23 cellular contexts compared by ENCODE assay signal in genomic region chr15:66631616-66632263, GRCh38.
A peak's percentile ranks its signal among the peaks of the same experiment; 100 is the strongest.
DNase-seq lines count a peak whose midpoint lies in the region; FAIRE-seq and TF ChIP-seq lines count a peak whose summit lies in the region.
"Had no signal": no experiment of that assay in that cellular context is flagged by ENCODE, and none has a peak within 500 bp of the region (broad histone marks: within the 10 kb centered on the region; RNA-seq: fewer than 3 reads in every experiment).

No MANE protein-coding gene starts in this region.

- H4K91ac ChIP-seq in H1 (replicated peaks; ENCODE audit: insufficient read length, low read length) = peak overlapping the region; percentile 57

- H2BK120ac ChIP-seq in H1 (replicated peaks; ENCODE audit: low read depth, low read length) = no peak overlapping the region

- H3K27me3 Mint-ChIP-seq in nephron (ENCODE audit: low read depth) = no peaks in the 10 kb centered on the region
- H3K27me3 Mint-ChIP-seq: activated CD4-positive, alpha-beta T cell treated with anti-CD3 and anti-CD28 coated beads for 36 hours; activated naive CD8-positive, alpha-beta T cell treated with anti-CD3 and anti-CD28 coated beads, Interleukin-2, amount 50 U/mL, for 24 hours; CD8-positive, alpha-beta memory T cell had no signal

- no peak overlapping the region for H3K4me2 ChIP-seq in H1 (ENCODE audit: insufficient read depth in 1 of 2, low read depth in 2 of 2, low read length in 2 of 2)
- H3K4me2 ChIP-seq: KMS-11 had no signal

- peak overlapping the region; percentile 63; the same call in 1 of the 2 replicates for H2BK12ac ChIP-seq in H1 (ENCODE audit: low read depth, low read length)

- no peaks in the 10 kb centered on the region for H3K79me2 ChIP-seq in H1 (ENCODE audit: control insufficient read depth in 1 of 2, insufficient read depth in 2 of 2, low read length in 2 of 2)

- no peak for TF ChIP-seq CTCF in H1 (IDR thresholded peaks at IDR 0.05; ENCODE audit: control extremely low read depth in 1 of 3, insufficient read depth in 1 of 3, low read depth in 1 of 3, low read length in 3 of 3)
- no peak for TF ChIP-seq CTCF in nephron (IDR thresholded peaks at IDR 0.05; ENCODE audit: unreplicated experiment in 3 of 3)
- no peak for TF ChIP-seq CTCF in RWPE1 (conservative IDR thresholded peaks at IDR 0.05; ENCODE audit: low read depth)

- no peak overlapping the region for H3K56ac ChIP-seq in H1 (replicated peaks; ENCODE audit: insufficient read length, low read depth, low read length)

- H3K23ac ChIP-seq in H1 (ENCODE audit: insufficient read length) = no peak overlapping the region

- H2BK5ac ChIP-seq in H1 (ENCODE audit: low read depth, low read length) = no peak overlapping the region

- no peaks in the 10 kb centered on the region for H3K9me3 ChIP-seq in H1 (ENCODE audit: insufficient read depth in 2 of 2, low read depth in 1 of 2, low read length in 1 of 2)
- H3K9me3 ChIP-seq: thoracic aorta had no signal

- H3K27ac ChIP-seq in H1 (ENCODE audit: low read depth, low read length) = no peak overlapping the region
- H3K27ac ChIP-seq in RWPE1 = no peak overlapping the region
- H3K27ac ChIP-seq: foreskin keratinocyte, KMS-11, skin epidermis, thoracic aorta had no signal

- H4K8ac ChIP-seq in H1 (ENCODE audit: extremely low read depth, insufficient read depth, low read length) = peak overlapping the region; percentile 17; the same call in 1 of the 2 replicates

- DNase-seq in ELF-1 (ENCODE audit: low read depth, low spot score) (peak; percentile 40), NCI-H446 treated with DMSO at 0.1 percent for 48 hours (lab: John Stamatoyannopoulos, UW) (peak; percentile 28), H1 (ENCODE audit: low read depth in 1 of 2, low spot score in 2 of 2) (no peak), Ammon's horn (ENCODE audit: low spot score) (no peak), activated gamma-delta T cell (lab: John Stamatoyannopoulos, UW) (no peak), RWPE1 (ENCODE audit: low spot score) (no peak), NCI-H524 treated with DMSO at 0.1 percent for 48 hours (lab: John Stamatoyannopoulos, UW) (no peak)
- DNase-seq: activated CD4-positive, alpha-beta T cell treated with anti-CD3 and anti-CD28 coated beads for 36 hours; activated naive CD8-positive, alpha-beta T cell treated with anti-CD3 and anti-CD28 coated beads, Interleukin-2, amount 50 U/mL, for 24 hours; CD8-positive, alpha-beta memory T cell; DMS53; foreskin keratinocyte; hippocampal formation; midbrain; MV-4-11; NCI-H2029 treated with DMSO at 0.1 percent for 48 hours; RPMI8226; stimulated activated naive CD4-positive, alpha-beta T cell had no signal

- H3K79me1 ChIP-seq in H1 (ENCODE audit: low read depth, low read length) = no peaks in the 10 kb centered on the region

- TF ChIP-seq POLR2A in H1 (IDR thresholded peaks at IDR 0.05; ENCODE audit: control extremely low read depth in 1 of 2, low read depth in 2 of 2, low read length in 2 of 2) = no peak

- H3K9ac ChIP-seq in H1 (replicated peaks in 1 of 4; ENCODE audit: extremely low read depth in 1 of 4, low read depth in 3 of 4, low read length in 3 of 4) = no peak overlapping the region
- H3K9ac ChIP-seq: KMS-11 had no signal

- no peak overlapping the region for H4K5ac ChIP-seq in H1 (ENCODE audit: insufficient read length, low read depth, low read length)

- no peaks in the 10 kb centered on the region for H3K23me2 ChIP-seq in H1 (ENCODE audit: low read depth, low read length)

- H3K4me3 ChIP-seq in H1 (ENCODE audit: extremely low read depth in 1 of 4, insufficient read depth in 2 of 4, low read depth in 3 of 4, low read length in 4 of 4) = no peak overlapping the region
- H3K4me3 ChIP-seq: skin epidermis, thoracic aorta had no signal

- H3K36me3 ChIP-seq in H1 (ENCODE audit: control insufficient read depth in 2 of 4, insufficient read depth in 4 of 4, low read length in 3 of 4) = no peaks in the 10 kb centered on the region
- H3K36me3 ChIP-seq: thoracic aorta had no signal

- no peaks in the 10 kb centered on the region for H4K20me1 ChIP-seq in H1 (replicated peaks in 1 of 2; ENCODE audit: control insufficient read depth in 1 of 2, insufficient read depth in 2 of 2, low read length in 2 of 2)

- H3K4me3 Mint-ChIP-seq in nephron = no peak overlapping the region
- H3K4me3 Mint-ChIP-seq: activated CD4-positive, alpha-beta T cell treated with anti-CD3 and anti-CD28 coated beads for 36 hours; activated naive CD8-positive, alpha-beta T cell treated with anti-CD3 and anti-CD28 coated beads, Interleukin-2, amount 50 U/mL, for 24 hours; CD8-positive, alpha-beta memory T cell had no signal

- 84% methylated on average over 7 of the region's 7 CpGs; no CpG with 5 or more reads in 1 of the 2 experiments for WGBS in H1 (ENCODE audit: extremely low coverage in 1 of 2, insufficient coverage in 1 of 2, insufficient read length in 1 of 2, insufficient replicate concordance in 2 of 2, low coverage in 1 of 2, low lambda C conversion rate in 2 of 2, missing lambda C conversion rate in 1 of 2), 2 experiments

- CTCF ChIA-PET in H1 (lab: Charles Lee; ENCODE audit: partially characterized antibody) (interaction anchor here (1.0 to 7.2 kb wide), 10 partner anchors 9 to 67 kb away, joined by 3 to 45 read pairs (median 4); no protein-coding TSS in a partner anchor), RWPE1 (lab: Yijun Ruan, JAX) (interaction anchor here (1.5 kb wide), 1 partner anchor 13 kb away, joined by 4 read pairs; no protein-coding TSS in a partner anchor)

- no peak for FAIRE-seq in H1 (lab: Jason Lieb, UNC)
- FAIRE-seq: islet of Langerhans had no signal

- no peak for TF ChIP-seq EP300 in H1 (IDR thresholded peaks at IDR 0.05; ENCODE audit: borderline replicate concordance in 1 of 2, low read depth in 2 of 2, low read length in 2 of 2)

- no peak overlapping the region for H3K18ac ChIP-seq in H1 (ENCODE audit: extremely low read depth, low read length)

- peaks cover 56% of the 10 kb centered on the region for H3K4me1 Mint-ChIP-seq in nephron
- H3K4me1 Mint-ChIP-seq: activated CD4-positive, alpha-beta T cell treated with anti-CD3 and anti-CD28 coated beads for 36 hours; activated naive CD8-positive, alpha-beta T cell treated with anti-CD3 and anti-CD28 coated beads, Interleukin-2, amount 50 U/mL, for 24 hours; CD8-positive, alpha-beta memory T cell had no signal

- H3K14ac ChIP-seq in H1 (ENCODE audit: insufficient read length) = no peak overlapping the region

- 0 out of 2 replicates have a peak overlapping the region, but pooled peaks have one; percentile 53 for H2BK15ac ChIP-seq in H1 (ENCODE audit: low read length)

- no peak for TF ChIP-seq RAD21 in H1 (IDR thresholded peaks at IDR 0.05 in 1 of 2, conservative IDR thresholded peaks at IDR 0.05 in 1 of 2; ENCODE audit: low read depth in 2 of 2, low read length in 2 of 2)

- POLR2A ChIA-PET in H1 (lab: Charles Lee; ENCODE audit: partially characterized antibody) = interaction anchor here (1.2 to 1.7 kb wide), 3 partner anchors 10 to 135 kb away, joined by 3 to 13 read pairs (median 3); no protein-coding TSS in a partner anchor
- POLR2A ChIA-PET in RWPE1 (lab: Yijun Ruan, JAX; ENCODE audit: low non-redundant PET) = no interaction called here

- no peak overlapping the region for H2AFZ ChIP-seq in H1 (ENCODE audit: low read length)

- no peak overlapping the region; the same call in 1 of the 2 replicates for H2BK20ac ChIP-seq in H1 (ENCODE audit: low read length)

- H3K27me3 ChIP-seq in H1 (replicated peaks in 1 of 4; ENCODE audit: control insufficient read depth in 3 of 4, extremely low read depth in 1 of 4, insufficient read depth in 3 of 4, low read length in 3 of 4) = no peaks in the 10 kb centered on the region

- H3K4ac ChIP-seq in H1 (replicated peaks; ENCODE audit: insufficient read length, low read depth, low read length) = no peak overlapping the region

- H3K9me3 Mint-ChIP-seq in nephron = no peaks in the 10 kb centered on the region
- H3K9me3 Mint-ChIP-seq: activated naive CD8-positive, alpha-beta T cell treated with anti-CD3 and anti-CD28 coated beads, Interleukin-2, amount 50 U/mL, for 24 hours; CD8-positive, alpha-beta memory T cell had no signal

- no peaks in the 10 kb centered on the region for H3K36me3 Mint-ChIP-seq in nephron (ENCODE audit: low read depth)
- H3K36me3 Mint-ChIP-seq: CD8-positive, alpha-beta memory T cell had no signal

- H2AK5ac ChIP-seq in H1 (ENCODE audit: low read depth, low read length) = no peak overlapping the region

- H3K27ac Mint-ChIP-seq in nephron = peak overlapping the region; percentile 88 to 96 (median 88)
- H3K27ac Mint-ChIP-seq: activated CD4-positive, alpha-beta T cell treated with anti-CD3 and anti-CD28 coated beads for 36 hours; activated naive CD8-positive, alpha-beta T cell treated with anti-CD3 and anti-CD28 coated beads, Interleukin-2, amount 50 U/mL, for 24 hours; CD8-positive, alpha-beta memory T cell had no signal

- peaks cover 5 to 21% (median 12%) of the 10 kb centered on the region in 4 experiments for H3K4me1 ChIP-seq in H1 (replicated peaks in 1 of 4; ENCODE audit: control insufficient read depth in 3 of 4, insufficient read depth in 4 of 4, low read length in 3 of 4)
- H3K4me1 ChIP-seq: foreskin keratinocyte had no signal

TF ChIP-seq in H1, 55 proteins besides CTCF, POLR2A, EP300 and RAD21 (continues in another document):
- TF ChIP-seq KDM1A (IDR thresholded peaks at IDR 0.05; ENCODE audit: borderline replicate concordance, low read length) (no peak), POLR2AphosphoS5 (IDR thresholded peaks at IDR 0.05; ENCODE audit: low read depth, low read length) (no peak), BCL11A (IDR thresholded peaks at IDR 0.05; ENCODE audit: low read depth in 2 of 2, low read length in 2 of 2) (no peak), SRF (IDR thresholded peaks at IDR 0.05; ENCODE audit: low read depth, low read length) (no peak), SP1 (IDR thresholded peaks at IDR 0.05; ENCODE audit: low read depth, low read length) (no peak), CREB1 (IDR thresholded peaks at IDR 0.05) (no peak), NANOG (IDR thresholded peaks at IDR 0.05; ENCODE audit: insufficient read depth, low read depth, low read length, poor library complexity, severe bottlenecking) (no peak), POU5F1 (IDR thresholded peaks at IDR 0.05; ENCODE audit: low read depth, low read length) (no peak), TCF12 (IDR thresholded peaks at IDR 0.05; ENCODE audit: low read depth, low read length) (no peak), JUN (IDR thresholded peaks at IDR 0.05; ENCODE audit: low read depth, low read length) (no peak), RBBP5 (IDR thresholded peaks at IDR 0.05; ENCODE audit: borderline replicate concordance, low read depth, low read length) (no peak), KDM5A (IDR thresholded peaks at IDR 0.05; ENCODE audit: low read length) (no peak), BACH1 (IDR thresholded peaks at IDR 0.05; ENCODE audit: low read length) (no peak), CBX5 (IDR thresholded peaks at IDR 0.05; ENCODE audit: low read depth, low read length) (no peak)
- TF ChIP-seq, protein P1, sequence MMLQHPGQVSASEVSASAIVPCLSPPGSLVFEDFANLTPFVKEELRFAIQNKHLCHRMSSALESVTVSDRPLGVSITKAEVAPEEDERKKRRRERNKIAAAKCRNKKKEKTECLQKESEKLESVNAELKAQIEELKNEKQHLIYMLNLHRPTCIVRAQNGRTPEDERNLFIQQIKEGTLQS (IDR thresholded peaks at IDR 0.05; ENCODE audit: insufficient read depth, low read depth, low read length) = no peak

Comparison
In these comparisons a context has a peak if more than half of its experiments do, and no peak if none do; other contexts are left out.
1. DNase-seq: peak in ELF-1 (single experiment) and NCI-H446 treated with DMSO at 0.1 percent for 48 hours (single experiment); none in H1 (0 of 2), Ammon's horn (single experiment), activated gamma-delta T cell (single experiment), RWPE1 (single experiment) and NCI-H524 treated with DMSO at 0.1 percent for 48 hours (single experiment).